ENCODE assay signal across 1 cellular context in genomic region chr2:61658841-61659780, GRCh38.
TF ChIP-seq lines count a peak whose summit lies in the region.

No MANE protein-coding gene starts in this region.

TF ChIP-seq in HepG2, 621 proteins besides CTCF, POLR2A, EP300 and RAD21 (continued from another document):
- TF ChIP-seq ZBTB10 (CRISPR knock-in tag; IDR thresholded peaks at IDR 0.05; ENCODE audit: borderline replicate concordance) = no peak
- 0 out of 3 replicates have a peak, but pooled peaks have one; percentile 7 for TF ChIP-seq MXI1 (IDR thresholded peaks at IDR 0.05; ENCODE audit: borderline replicate concordance, low read depth, low read length)
- TF ChIP-seq EED (CRISPR knock-in tag; IDR thresholded peaks at IDR 0.05) = no peak
- TF ChIP-seq SRSF1 (optimal IDR thresholded peaks at IDR 0.05; ENCODE audit: low read depth, low read length) = no peak
- TF ChIP-seq HNF4A (CRISPR knock-in tag; IDR thresholded peaks at IDR 0.05) = no peak
- TF ChIP-seq ZNF367 (CRISPR knock-in tag; IDR thresholded peaks at IDR 0.05; ENCODE audit: borderline replicate concordance) = no peak
- no peak for TF ChIP-seq ZNF263 (CRISPR knock-in tag; IDR thresholded peaks at IDR 0.05)
- TF ChIP-seq ZNF180 (CRISPR knock-in tag; IDR thresholded peaks at IDR 0.05; ENCODE audit: borderline replicate concordance, low read depth) = no peak
- no peak for TF ChIP-seq SIX4 (CRISPR knock-in tag; IDR thresholded peaks at IDR 0.05)
- TF ChIP-seq, protein P1, sequence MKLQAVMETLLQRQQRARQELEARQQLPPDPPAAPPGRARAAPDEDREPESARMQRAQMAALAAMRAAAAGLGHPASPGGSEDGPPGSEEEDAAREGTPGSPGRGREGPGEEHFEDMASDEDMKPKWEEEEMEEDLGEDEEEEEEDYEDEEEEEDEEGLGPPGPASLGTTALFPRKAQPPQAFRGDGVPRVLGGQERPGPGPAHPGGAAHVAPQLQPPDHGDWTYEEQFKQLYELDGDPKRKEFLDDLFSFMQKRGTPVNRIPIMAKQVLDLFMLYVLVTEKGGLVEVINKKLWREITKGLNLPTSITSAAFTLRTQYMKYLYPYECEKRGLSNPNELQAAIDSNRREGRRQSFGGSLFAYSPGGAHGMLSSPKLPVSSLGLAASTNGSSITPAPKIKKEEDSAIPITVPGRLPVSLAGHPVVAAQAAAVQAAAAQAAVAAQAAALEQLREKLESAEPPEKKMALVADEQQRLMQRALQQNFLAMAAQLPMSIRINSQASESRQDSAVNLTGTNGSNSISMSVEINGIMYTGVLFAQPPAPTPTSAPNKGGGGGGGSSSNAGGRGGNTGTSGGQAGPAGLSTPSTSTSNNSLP (IDR thresholded peaks at IDR 0.05; ENCODE audit: low read depth, low read length) = peak; percentile 35; the same call in 1 of the 2 replicates
- no peak for TF ChIP-seq ZKSCAN8 (CRISPR knock-in tag; IDR thresholded peaks at IDR 0.05; ENCODE audit: borderline replicate concordance)
- TF ChIP-seq ZNF678 (CRISPR knock-in tag; IDR thresholded peaks at IDR 0.05) = no peak
- TF ChIP-seq, protein P2, sequence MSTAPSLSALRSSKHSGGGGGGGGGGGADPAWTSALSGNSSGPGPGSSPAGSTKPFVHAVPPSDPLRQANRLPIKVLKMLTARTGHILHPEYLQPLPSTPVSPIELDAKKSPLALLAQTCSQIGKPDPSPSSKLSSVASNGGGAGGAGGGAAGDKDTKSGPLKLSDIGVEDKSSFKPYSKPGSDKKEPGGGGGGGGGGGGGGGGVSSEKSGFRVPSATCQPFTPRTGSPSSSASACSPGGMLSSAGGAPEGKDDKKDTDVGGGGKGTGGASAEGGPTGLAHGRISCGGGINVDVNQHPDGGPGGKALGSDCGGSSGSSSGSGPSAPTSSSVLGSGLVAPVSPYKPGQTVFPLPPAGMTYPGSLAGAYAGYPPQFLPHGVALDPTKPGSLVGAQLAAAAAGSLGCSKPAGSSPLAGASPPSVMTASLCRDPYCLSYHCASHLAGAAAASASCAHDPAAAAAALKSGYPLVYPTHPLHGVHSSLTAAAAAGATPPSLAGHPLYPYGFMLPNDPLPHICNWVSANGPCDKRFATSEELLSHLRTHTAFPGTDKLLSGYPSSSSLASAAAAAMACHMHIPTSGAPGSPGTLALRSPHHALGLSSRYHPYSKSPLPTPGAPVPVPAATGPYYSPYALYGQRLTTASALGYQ (CRISPR knock-in tag; IDR thresholded peaks at IDR 0.05) = no peak
- 0 out of 2 replicates have a peak, but pooled peaks have one; percentile 24 for TF ChIP-seq ZBTB7A (CRISPR knock-in tag; IDR thresholded peaks at IDR 0.05)
- TF ChIP-seq ZKSCAN1 (IDR thresholded peaks at IDR 0.05; ENCODE audit: low read length) = no peak
- TF ChIP-seq ZNF644 (CRISPR knock-in tag; IDR thresholded peaks at IDR 0.05; ENCODE audit: low read depth) = no peak
- no peak for TF ChIP-seq RFX1 (IDR thresholded peaks at IDR 0.05)
- TF ChIP-seq ZNF274 (CRISPR knock-in tag; IDR thresholded peaks at IDR 0.05) = no peak
- no peak for TF ChIP-seq ARNT (IDR thresholded peaks at IDR 0.05)
- TF ChIP-seq RERE (CRISPR knock-in tag; IDR thresholded peaks at IDR 0.05; ENCODE audit: low read depth) = no peak
- TF ChIP-seq ZNF607 (CRISPR knock-in tag; IDR thresholded peaks at IDR 0.05; ENCODE audit: borderline replicate concordance) = no peak
- TF ChIP-seq RARA (CRISPR knock-in tag; IDR thresholded peaks at IDR 0.05) = no peak
- TF ChIP-seq CHCHD3 (CRISPR knock-in tag; IDR thresholded peaks at IDR 0.05) = no peak
- no peak for TF ChIP-seq RBFOX2 (IDR thresholded peaks at IDR 0.05; ENCODE audit: low read depth, low read length)
- TF ChIP-seq ZSCAN22 (CRISPR knock-in tag; IDR thresholded peaks at IDR 0.05) = no peak
- TF ChIP-seq, protein P3, sequence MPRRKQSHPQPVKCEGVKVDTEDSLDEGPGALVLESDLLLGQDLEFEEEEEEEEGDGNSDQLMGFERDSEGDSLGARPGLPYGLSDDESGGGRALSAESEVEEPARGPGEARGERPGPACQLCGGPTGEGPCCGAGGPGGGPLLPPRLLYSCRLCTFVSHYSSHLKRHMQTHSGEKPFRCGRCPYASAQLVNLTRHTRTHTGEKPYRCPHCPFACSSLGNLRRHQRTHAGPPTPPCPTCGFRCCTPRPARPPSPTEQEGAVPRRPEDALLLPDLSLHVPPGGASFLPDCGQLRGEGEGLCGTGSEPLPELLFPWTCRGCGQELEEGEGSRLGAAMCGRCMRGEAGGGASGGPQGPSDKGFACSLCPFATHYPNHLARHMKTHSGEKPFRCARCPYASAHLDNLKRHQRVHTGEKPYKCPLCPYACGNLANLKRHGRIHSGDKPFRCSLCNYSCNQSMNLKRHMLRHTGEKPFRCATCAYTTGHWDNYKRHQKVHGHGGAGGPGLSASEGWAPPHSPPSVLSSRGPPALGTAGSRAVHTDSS (CRISPR knock-in tag; conservative IDR thresholded peaks at IDR 0.05) = no peak
- peak; percentile 17; the same call in 1 of the 2 replicates for TF ChIP-seq SMC3 (IDR thresholded peaks at IDR 0.05; ENCODE audit: low read length)
- no peak for TF ChIP-seq SRY (CRISPR knock-in tag; IDR thresholded peaks at IDR 0.05)
- TF ChIP-seq, protein P4, sequence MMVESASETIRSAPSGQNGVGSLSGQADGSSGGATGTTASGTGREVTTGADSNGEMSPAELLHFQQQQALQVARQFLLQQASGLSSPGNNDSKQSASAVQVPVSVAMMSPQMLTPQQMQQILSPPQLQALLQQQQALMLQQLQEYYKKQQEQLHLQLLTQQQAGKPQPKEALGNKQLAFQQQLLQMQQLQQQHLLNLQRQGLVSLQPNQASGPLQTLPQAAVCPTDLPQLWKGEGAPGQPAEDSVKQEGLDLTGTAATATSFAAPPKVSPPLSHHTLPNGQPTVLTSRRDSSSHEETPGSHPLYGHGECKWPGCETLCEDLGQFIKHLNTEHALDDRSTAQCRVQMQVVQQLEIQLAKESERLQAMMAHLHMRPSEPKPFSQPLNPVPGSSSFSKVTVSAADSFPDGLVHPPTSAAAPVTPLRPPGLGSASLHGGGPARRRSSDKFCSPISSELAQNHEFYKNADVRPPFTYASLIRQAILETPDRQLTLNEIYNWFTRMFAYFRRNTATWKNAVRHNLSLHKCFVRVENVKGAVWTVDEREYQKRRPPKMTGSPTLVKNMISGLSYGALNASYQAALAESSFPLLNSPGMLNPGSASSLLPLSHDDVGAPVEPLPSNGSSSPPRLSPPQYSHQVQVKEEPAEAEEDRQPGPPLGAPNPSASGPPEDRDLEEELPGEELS (CRISPR knock-in tag; IDR thresholded peaks at IDR 0.05) = no peak
